Comparison of ENCODE assay signal across 22 cellular contexts in genomic region chr15:52104532-52105004, GRCh38. TPM values are rescaled to one million over a fixed set of nuclear protein-coding genes. Genes with fewer than 3 reads are reported as not detected.
A peak's percentile ranks its signal among the peaks of the same experiment; 100 is the strongest.
DNase-seq lines count a peak whose midpoint lies in the region; ATAC-seq and TF ChIP-seq lines count a peak whose summit lies in the region.
"Had no signal": no experiment of that assay in that cellular context is flagged by ENCODE, and none has a peak within 500 bp of the region (broad histone marks: within the 10 kb centered on the region; RNA-seq: fewer than 3 reads in every experiment).

No MANE protein-coding gene starts in this region.

- DNase-seq in C1 segment of cervical spinal cord (lab: John Stamatoyannopoulos, UW) = no peak
- DNase-seq in HuH-7 (ENCODE audit: low spot score) = no peak
- DNase-seq in MM.1S = no peak
- no peak for DNase-seq in CD8-positive, alpha-beta T cell
- DNase-seq: aorta; cortex of kidney; hippocampal formation; Karpas-422; naive B cell; NCI-H526 treated with DMSO at 0.1 percent for 48 hours; retina; stimulated activated CD4-positive, alpha-beta T cell treated with anti-CD3 and anti-CD28 coated beads, Interleukin-4, amount 100 ng/mL, for 1 hour; T-helper 17 cell; uterus had no signal

- H3K9me3 Mint-ChIP-seq in brain = peaks cover 0 to 2% (median 0%) of the 10 kb centered on the region in 5 experiments
- H3K9me3 Mint-ChIP-seq in CD8-positive, alpha-beta T cell = no peaks in the 10 kb centered on the region
- H3K9me3 Mint-ChIP-seq: activated T-helper 17 cell treated with anti-CD3 and anti-CD28 coated beads, Interleukin-2, amount 50 U/mL, for 72 hours had no signal

- no peak for TF ChIP-seq CTCF in brain (conservative IDR thresholded peaks at IDR 0.05)
- TF ChIP-seq CTCF in MM.1S (IDR thresholded peaks at IDR 0.05; ENCODE audit: low read length) = no peak
- TF ChIP-seq CTCF in CD8-positive, alpha-beta T cell (IDR thresholded peaks at IDR 0.05) = no peak

- no peaks in the 10 kb centered on the region for H3K9me2 ChIP-seq in MM.1S (replicated peaks; ENCODE audit: insufficient read depth, low read length)

- ATAC-seq in GM18502 (IDR thresholded peaks at IDR 0.05; ENCODE audit: poor library complexity, unreplicated experiment) (peak; percentile 51), GM19397 (IDR thresholded peaks at IDR 0.05; ENCODE audit: unreplicated experiment) (peak; percentile 46), HG02938 (IDR thresholded peaks at IDR 0.05; ENCODE audit: unreplicated experiment) (peak; percentile 41)
- no peak for ATAC-seq in CD8-positive, alpha-beta T cell
- ATAC-seq: activated T-helper 17 cell treated with anti-CD3 and anti-CD28 coated beads, Interleukin-2, amount 50 U/mL, for 72 hours; HCT116; T-helper 17 cell had no signal

- no peaks in the 10 kb centered on the region for H3K4me1 Mint-ChIP-seq in brain
- H3K4me1 Mint-ChIP-seq in CD8-positive, alpha-beta T cell (ENCODE audit: low read depth) = no peaks in the 10 kb centered on the region
- H3K4me1 Mint-ChIP-seq: activated T-helper 17 cell treated with anti-CD3 and anti-CD28 coated beads, Interleukin-2, amount 50 U/mL, for 72 hours had no signal

- POLR2A ChIA-PET in CD8-positive, alpha-beta T cell (lab: Charles Lee) = no interaction called here

- intact Hi-C loops in CD8-positive, alpha-beta T cell (cut with DNase I, micrococcal nuclease) = no loop called here

- no peaks in the 10 kb centered on the region for H3K27me3 Mint-ChIP-seq in brain
- H3K27me3 Mint-ChIP-seq in CD8-positive, alpha-beta T cell (ENCODE audit: low read depth) = peaks cover 26% of the 10 kb centered on the region

- H2AFZ ChIP-seq in MM.1S (ENCODE audit: low read length) = no peak overlapping the region

- no peak overlapping the region for H3K27ac ChIP-seq in MM.1S (ENCODE audit: low read length)
- no peak overlapping the region for H3K27ac ChIP-seq in CD8-positive, alpha-beta T cell (ENCODE audit: low read depth, low read length)
- H3K27ac ChIP-seq: C4-2B, esophagus muscularis mucosa had no signal

- peak overlapping the region in 3 of 5 experiments; percentile 9 to 66 (median 33) for H3K27ac Mint-ChIP-seq in brain
- H3K27ac Mint-ChIP-seq in CD8-positive, alpha-beta T cell = no peak overlapping the region
- H3K27ac Mint-ChIP-seq: activated T-helper 17 cell treated with anti-CD3 and anti-CD28 coated beads, Interleukin-2, amount 50 U/mL, for 72 hours; T-helper 17 cell had no signal

- H3F3A ChIP-seq in MM.1S (ENCODE audit: insufficient read depth, low read length) = peaks cover 3% of the 10 kb centered on the region; the same call in 1 of the 2 replicates

- H3K79me2 ChIP-seq in MM.1S (ENCODE audit: low read length) = no peaks in the 10 kb centered on the region

- H3K27me3 ChIP-seq in MM.1S (replicated peaks; ENCODE audit: insufficient read depth, low read length) = no peaks in the 10 kb centered on the region
- no peaks in the 10 kb centered on the region for H3K27me3 ChIP-seq in CD8-positive, alpha-beta T cell (ENCODE audit: insufficient read depth, low read length)
- H3K27me3 ChIP-seq: uterus had no signal

- H3K36me3 Mint-ChIP-seq in brain = no peaks in the 10 kb centered on the region
- H3K36me3 Mint-ChIP-seq in CD8-positive, alpha-beta T cell = no peaks in the 10 kb centered on the region
- H3K36me3 Mint-ChIP-seq: naive B cell had no signal

- CTCF ChIA-PET in CD8-positive, alpha-beta T cell (lab: Charles Lee) = no interaction called here

- H3K4me2 ChIP-seq in MM.1S (ENCODE audit: low read depth, low read length) = no peak overlapping the region

- peak overlapping the region in 1 of 5 experiments; percentile 46 for H3K4me3 Mint-ChIP-seq in brain
- H3K4me3 Mint-ChIP-seq in CD8-positive, alpha-beta T cell = no peak overlapping the region
- H3K4me3 Mint-ChIP-seq: activated T-helper 17 cell treated with anti-CD3 and anti-CD28 coated beads, Interleukin-2, amount 50 U/mL, for 72 hours; T-helper 17 cell had no signal

- H3K4me1 ChIP-seq in MM.1S (ENCODE audit: low read length) = 0 out of 2 replicates have a peak, but pooled peaks cover 8% of the 10 kb centered on the region
- H3K4me1 ChIP-seq in CD8-positive, alpha-beta T cell (ENCODE audit: insufficient read depth, low read length) = no peaks in the 10 kb centered on the region

- H3K9me3 ChIP-seq in MM.1S (replicated peaks; ENCODE audit: insufficient read depth, low read length) = no peaks in the 10 kb centered on the region
- no peaks in the 10 kb centered on the region for H3K9me3 ChIP-seq in CD8-positive, alpha-beta T cell (ENCODE audit: low read length)
- H3K9me3 ChIP-seq: esophagus muscularis mucosa, uterus had no signal

- no peak overlapping the region for H3K4me3 ChIP-seq in MM.1S (ENCODE audit: low read length)
- H3K4me3 ChIP-seq in CD8-positive, alpha-beta T cell (ENCODE audit: low read depth, low read length) = no peak overlapping the region
- H3K4me3 ChIP-seq: esophagus muscularis mucosa, uterus had no signal

- H4K20me1 ChIP-seq in MM.1S (ENCODE audit: insufficient read depth, low read length) = no peaks in the 10 kb centered on the region

- no peak overlapping the region for H3K9ac ChIP-seq in MM.1S (ENCODE audit: low read length)

- no peaks in the 10 kb centered on the region for H3K36me3 ChIP-seq in MM.1S (replicated peaks; ENCODE audit: insufficient read depth, low read length)
- H3K36me3 ChIP-seq in CD8-positive, alpha-beta T cell (ENCODE audit: insufficient read depth, low read length) = no peaks in the 10 kb centered on the region
- H3K36me3 ChIP-seq: esophagus muscularis mucosa, uterus had no signal

RNA-seq across cellular contexts. Expression of gene BCL2L10, which starts 8.0 kb away (rescaled TPM):
- not detected for polyA plus RNA-seq in brain (ENCODE audit: insufficient read depth, low read depth, low replicate concordance)
- total RNA-seq in CD8-positive, alpha-beta T cell = under 1 TPM; 0.24 to 0.44 TPM
- total RNA-seq: activated T-helper 17 cell treated with anti-CD3 and anti-CD28 coated beads, Interleukin-2, amount 50 U/mL, for 72 hours; aorta; T-helper 17 cell had no signal
- polyA plus RNA-seq: aorta had no signal
